Comparison of ENCODE assay signal across 9 cellular contexts in genomic region chr5:59591162-59591561, GRCh38.
DNase-seq lines count a peak whose midpoint lies in the region; ATAC-seq and TF ChIP-seq lines count a peak whose summit lies in the region.
"Had no signal": no experiment of that assay in that cellular context is flagged by ENCODE, and none has a peak within 500 bp of the region (broad histone marks: within the 10 kb centered on the region; RNA-seq: fewer than 3 reads in every experiment).

No MANE protein-coding gene starts in this region.

- no peak for TF ChIP-seq CTCF in GM13977 (IDR thresholded peaks at IDR 0.05; ENCODE audit: extremely low read depth, insufficient read depth, missing control alignments)
- no peak for TF ChIP-seq CTCF in hepatocyte (IDR thresholded peaks at IDR 0.05; ENCODE audit: poor library complexity)
- no peak for TF ChIP-seq CTCF in CD4-positive, alpha-beta T cell (IDR thresholded peaks at IDR 0.05)

- H3K9me3 ChIP-seq in hepatocyte (ENCODE audit: low read depth) (no peaks in the 10 kb centered on the region), mesenchymal stem cell (ENCODE audit: control insufficient read depth, low read length) (no peaks in the 10 kb centered on the region)
- H3K9me3 ChIP-seq in CD4-positive, alpha-beta T cell (ENCODE audit: control insufficient read depth, low read length), result no peaks in the 10 kb centered on the region

- peak overlapping the region; percentile 14 for H3K27ac ChIP-seq in hepatocyte
- no peak overlapping the region for H3K27ac ChIP-seq in CD4-positive, alpha-beta T cell (ENCODE audit: low read depth, low read length)
- no peak overlapping the region for H3K27ac ChIP-seq in mesenchymal stem cell (ENCODE audit: low read length, poor library complexity, severe bottlenecking)

- no peak overlapping the region for H3K9ac ChIP-seq in mesenchymal stem cell (ENCODE audit: low read length)

- no peak overlapping the region for H3K4ac ChIP-seq in mesenchymal stem cell (ENCODE audit: low read depth in 1 of 2, low read length in 2 of 2)

- DNase-seq in GM13977 (ENCODE audit: low spot score), result peak; percentile 12
- DNase-seq in hepatocyte (ENCODE audit: low spot score), result no peak
- no peak for DNase-seq in CD4-positive, alpha-beta T cell
- DNase-seq in NCI-H187 (lab: John Stamatoyannopoulos, UW), result no peak
- DNase-seq in mesenchymal stem cell, result no peak
- no peak for DNase-seq in DMS114 treated with DMSO at 0.1 percent for 48 hours (lab: John Stamatoyannopoulos, UW; ENCODE audit: unreplicated experiment)
- DNase-seq: MV-4-11 had no signal

- no peaks in the 10 kb centered on the region for H3K4me1 Mint-ChIP-seq in CD4-positive, alpha-beta T cell (ENCODE audit: low read depth)

- ATAC-seq in GM21526 (IDR thresholded peaks at IDR 0.05; ENCODE audit: low FRiP score, unreplicated experiment), result peak; percentile 59
- peak; percentile 90 for ATAC-seq in HG03460 (IDR thresholded peaks at IDR 0.05; ENCODE audit: unreplicated experiment)
- ATAC-seq in CD4-positive, alpha-beta T cell (ENCODE audit: poor library complexity), result no peak

- no peak overlapping the region for H2BK15ac ChIP-seq in mesenchymal stem cell (ENCODE audit: low read depth, poor library complexity, severe bottlenecking)

- no peak overlapping the region for H4K8ac ChIP-seq in mesenchymal stem cell (ENCODE audit: low read length)

- H2AFZ ChIP-seq in hepatocyte (no peak overlapping the region), mesenchymal stem cell (ENCODE audit: low read depth, low read length) (no peak overlapping the region)

- H2AK5ac ChIP-seq in mesenchymal stem cell (ENCODE audit: low read length, severe bottlenecking), result no peak overlapping the region

- H3K79me2 ChIP-seq in hepatocyte, result no peaks in the 10 kb centered on the region

- CTCF ChIA-PET in CD4-positive, alpha-beta T cell (lab: Charles Lee), result no interaction called here

- intact Hi-C loops in CD4-positive, alpha-beta T cell (cut with DNase I, micrococcal nuclease), result no loop called here

- H4K20me1 ChIP-seq in hepatocyte (ENCODE audit: insufficient read depth, poor library complexity, severe bottlenecking), result no peaks in the 10 kb centered on the region

- H3K18ac ChIP-seq in mesenchymal stem cell (ENCODE audit: low read depth in 1 of 2, low read length in 2 of 2), result no peak overlapping the region

- H3K4me2 ChIP-seq in hepatocyte (no peak overlapping the region), mesenchymal stem cell (ENCODE audit: low read length, poor library complexity, severe bottlenecking) (no peak overlapping the region)

- H3K36me3 ChIP-seq in hepatocyte (replicated peaks; ENCODE audit: insufficient read depth, low read depth) (no peaks in the 10 kb centered on the region), mesenchymal stem cell (ENCODE audit: control insufficient read depth in 1 of 2, insufficient read depth in 2 of 2, low read depth in 1 of 2, low read length in 2 of 2) (no peaks in the 10 kb centered on the region)

- H3K27me3 Mint-ChIP-seq in CD4-positive, alpha-beta T cell, result peaks cover 14% of the 10 kb centered on the region

- H3K4me3 ChIP-seq in hepatocyte (no peak overlapping the region), mesenchymal stem cell (ENCODE audit: insufficient read depth in 1 of 2, low read depth in 1 of 2, low read length in 2 of 2) (no peak overlapping the region)

- H3K4me1 ChIP-seq in hepatocyte (ENCODE audit: insufficient read depth) (peaks cover 14% of the 10 kb centered on the region), mesenchymal stem cell (ENCODE audit: control insufficient read depth, insufficient read depth, low read depth, low read length) (peaks cover 1% of the 10 kb centered on the region)

- no peak overlapping the region for H3K14ac ChIP-seq in mesenchymal stem cell (ENCODE audit: low read length in 2 of 2)

- no peak overlapping the region for H3K23ac ChIP-seq in mesenchymal stem cell (ENCODE audit: low read length in 2 of 2)

- POLR2A ChIA-PET in CD4-positive, alpha-beta T cell (lab: Charles Lee), result no interaction called here

- no peak overlapping the region for H2BK12ac ChIP-seq in mesenchymal stem cell (ENCODE audit: low read length in 2 of 2)

- H3K9me3 Mint-ChIP-seq in CD4-positive, alpha-beta T cell, result no peaks in the 10 kb centered on the region

- no peak overlapping the region for H2BK5ac ChIP-seq in mesenchymal stem cell (ENCODE audit: low read depth, low read length, poor library complexity, severe bottlenecking)

- H3K36me3 Mint-ChIP-seq in CD4-positive, alpha-beta T cell (ENCODE audit: low read depth), result no peaks in the 10 kb centered on the region

- no peaks in the 10 kb centered on the region for H3K27me3 ChIP-seq in hepatocyte
- H3K27me3 ChIP-seq in CD4-positive, alpha-beta T cell (ENCODE audit: control insufficient read depth, insufficient read depth, low read length), result no peaks in the 10 kb centered on the region
- no peaks in the 10 kb centered on the region for H3K27me3 ChIP-seq in mesenchymal stem cell (ENCODE audit: control insufficient read depth in 1 of 2, insufficient read depth in 1 of 2, low read length in 2 of 2)

- H3K4me3 Mint-ChIP-seq in CD4-positive, alpha-beta T cell, result no peak overlapping the region

- in situ Hi-C loops in GM13977 (cut with MboI; ENCODE audit: low pct_unique_long_range_greater_than_20kb, low sequenced_read_pairs, unreplicated experiment), result no loop called here

- no peak overlapping the region for H4K91ac ChIP-seq in mesenchymal stem cell (ENCODE audit: low read length)

- H3K79me1 ChIP-seq in mesenchymal stem cell (replicated peaks; ENCODE audit: low read length, poor library complexity, severe bottlenecking), result peaks cover 1% of the 10 kb centered on the region

- no peaks in the 10 kb centered on the region for H3K9me2 ChIP-seq in hepatocyte (replicated peaks; ENCODE audit: insufficient read depth)

- H3K27ac Mint-ChIP-seq in CD4-positive, alpha-beta T cell, result no peak overlapping the region

- no peak overlapping the region for H2BK120ac ChIP-seq in mesenchymal stem cell (ENCODE audit: low read depth, low read length)
